ENCODE assay signal across 8 cellular contexts in the genomic region with DNA sequence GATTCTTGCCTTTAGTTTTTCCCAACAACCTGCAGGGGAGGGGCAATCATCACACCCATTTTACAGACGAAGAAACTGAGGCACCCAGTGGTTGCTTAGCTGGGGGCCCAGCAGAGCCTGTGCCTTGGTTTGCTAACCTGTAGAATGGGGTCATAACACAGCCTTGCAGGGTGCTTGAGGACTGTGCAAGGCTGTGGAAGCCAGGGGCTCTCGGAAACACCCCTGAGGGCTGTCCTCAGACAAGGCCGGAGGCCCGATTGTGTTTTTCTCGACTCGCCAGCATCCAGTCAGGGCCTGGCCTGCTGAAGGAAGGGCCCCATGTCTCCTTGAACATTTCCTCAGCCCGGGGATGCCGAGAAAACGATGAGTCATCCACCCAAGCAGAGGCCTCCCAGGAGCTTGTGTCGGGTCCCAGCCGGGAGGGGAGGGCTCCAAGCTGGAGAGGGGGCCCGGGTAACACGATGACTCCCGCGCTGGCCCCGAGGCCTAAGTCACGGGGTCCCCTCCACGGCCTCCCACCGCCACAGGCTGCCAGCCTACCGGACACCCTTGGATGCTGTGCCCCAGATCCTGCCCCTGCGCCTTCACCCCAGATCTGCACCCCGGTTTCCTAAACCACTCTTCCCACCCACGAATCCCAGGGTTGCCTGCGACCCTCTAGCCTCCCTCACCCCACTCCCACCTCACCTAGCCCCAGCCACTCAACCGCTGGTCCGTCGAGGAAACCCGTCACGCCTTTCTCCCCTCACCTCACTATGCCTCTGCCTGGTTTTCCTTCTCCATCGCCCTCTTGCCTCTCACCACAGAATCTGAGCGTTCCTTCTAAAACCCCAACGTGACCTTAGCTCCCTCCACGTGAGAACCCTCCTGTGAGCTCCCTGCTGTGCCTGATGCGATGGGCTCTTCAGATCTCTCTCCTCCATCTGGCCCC. TPM values are rescaled to one million over a fixed set of nuclear protein-coding genes. Genes with fewer than 3 reads are reported as not detected.
DNase-seq lines count a peak whose midpoint lies in the region; ATAC-seq, FAIRE-seq and TF ChIP-seq lines count a peak whose summit lies in the region.

No MANE protein-coding gene starts in this region.

- peak overlapping the region; percentile 65 to 84; a peak in 5 of 6 replicates for H3K27ac ChIP-seq in A549

- no peak for TF ChIP-seq RAD21 in A549 (conservative IDR thresholded peaks at IDR 0.05 in 1 of 2, IDR thresholded peaks at IDR 0.05 in 1 of 2)

- no peak for FAIRE-seq in A549 (lab: Jason Lieb, UNC)

- ATAC-seq in A549: peak; percentile 37 to 73; a peak in 4 of 6 replicates
- ATAC-seq in WTC11: no peak; the same call in 1 of the 2 replicates
- no peak for ATAC-seq in HG03095 (IDR thresholded peaks at IDR 0.05; ENCODE audit: unreplicated experiment)
- ATAC-seq in GM21447 (IDR thresholded peaks at IDR 0.05; ENCODE audit: unreplicated experiment): no peak

- no peak overlapping the region for H3K4me3 ChIP-seq in A549

- TF ChIP-seq CTCF in A549 (IDR thresholded peaks at IDR 0.05): no peak
- TF ChIP-seq CTCF in HFFc6 (IDR thresholded peaks at IDR 0.05): no peak
- TF ChIP-seq CTCF in WTC11 (IDR thresholded peaks at IDR 0.05): no peak

- no peaks in the 10 kb centered on the region for H3K9me3 ChIP-seq in A549

- H3K27me3 Mint-ChIP-seq in HFFc6 (ENCODE audit: insufficient read depth) (peaks cover 3% of the 10 kb centered on the region), WTC11 (ENCODE audit: low read depth) (peaks cover 2% of the 10 kb centered on the region)

- CTCF ChIA-PET in A549 (lab: Yijun Ruan, JAX): interaction anchor here (0.9 to 2.5 kb wide), 4 partner anchors 11 to 99 kb away, joined by 3 to 10 read pairs (median 4); a partner anchor contains a TSS
- CTCF ChIA-PET in WTC11 (lab: Charles Lee): no interaction called here

- peaks cover 11% of the 10 kb centered on the region for H3K4me1 ChIP-seq in A549

- H3K36me3 Mint-ChIP-seq in HFFc6 (ENCODE audit: low read depth) (no peaks in the 10 kb centered on the region), WTC11 (no peaks in the 10 kb centered on the region)

- no peak for TF ChIP-seq EP300 in A549 (IDR thresholded peaks at IDR 0.05)

- no peaks in the 10 kb centered on the region for H3K9me3 Mint-ChIP-seq in HFFc6
- H3K9me3 Mint-ChIP-seq in WTC11: no peaks in the 10 kb centered on the region

- DNase-seq in A549 (ENCODE audit: low read depth in 1 of 2, low spot score in 1 of 2): peak; percentile 60 to 69
- peak; percentile 72 for DNase-seq in HFFc6
- DNase-seq in WTC11 (ENCODE audit: low spot score): no peak
- peak; percentile 74 for DNase-seq in fibroblast of the conjunctiva (ENCODE audit: low read depth)
- peak; percentile 56 to 57 for DNase-seq in stimulated activated CD4-positive, alpha-beta T cell treated with anti-CD3 and anti-CD28 coated beads, Interleukin-2, amount 100 ng/mL, for 24 hours
- no peak for DNase-seq in cerebellum (ENCODE audit: low spot score)

- peak overlapping the region; percentile 37 for H3K4me2 ChIP-seq in A549

- H3K4me3 Mint-ChIP-seq in HFFc6: no peak overlapping the region
- H3K4me3 Mint-ChIP-seq in WTC11: no peak overlapping the region

- 72% methylated on average over 25 of the region's 34 CpGs for WGBS in A549 (ENCODE audit: missing lambda C conversion rate)

- H3K27ac Mint-ChIP-seq in HFFc6: no peak overlapping the region; the same call in 1 of the 2 replicates
- H3K27ac Mint-ChIP-seq in WTC11: no peak overlapping the region

- no peaks in the 10 kb centered on the region for H3K4me1 Mint-ChIP-seq in HFFc6 (ENCODE audit: low read depth)
- H3K4me1 Mint-ChIP-seq in WTC11: peaks cover 18% of the 10 kb centered on the region

- TF ChIP-seq POLR2A in A549 (IDR thresholded peaks at IDR 0.05; ENCODE audit: low read length): no peak

- POLR2A ChIA-PET in A549 (lab: Yijun Ruan, JAX): no interaction called here
- POLR2A ChIA-PET in WTC11 (lab: Charles Lee): interaction anchor here (0.5 kb wide), 1 partner anchor 75 kb away, joined by 3 read pairs; no protein-coding TSS in a partner anchor

TF ChIP-seq in A549, 52 proteins besides CTCF, POLR2A, EP300 and RAD21 (continues in another document):
- TF ChIP-seq MAFK (IDR thresholded peaks at IDR 0.05; ENCODE audit: partially characterized antibody) (peak; percentile 91), POLR2AphosphoS2 (conservative IDR thresholded peaks at IDR 0.05; ENCODE audit: low read length) (no peak), NR3C1 (IDR thresholded peaks at IDR 0.05) (no peak), JUN (IDR thresholded peaks at IDR 0.05) (no peak), HOXB5 (CRISPR knock-in tag; IDR thresholded peaks at IDR 0.05) (no peak), ZNF302 (CRISPR knock-in tag; IDR thresholded peaks at IDR 0.05) (no peak), EHF (CRISPR knock-in tag; IDR thresholded peaks at IDR 0.05) (no peak), RCOR1 (IDR thresholded peaks at IDR 0.05; ENCODE audit: low read depth, low read length) (0 out of 2 replicates have a peak, but pooled peaks have one; percentile 50), RFX5 (IDR thresholded peaks at IDR 0.05) (no peak), CEBPB (IDR thresholded peaks at IDR 0.05) (no peak), GATA3 (IDR thresholded peaks at IDR 0.05; ENCODE audit: borderline replicate concordance) (no peak), CBX2 (IDR thresholded peaks at IDR 0.05; ENCODE audit: borderline replicate concordance, low read depth) (no peak), KDM1A (IDR thresholded peaks at IDR 0.05; ENCODE audit: low read depth) (peak; percentile 96; the same call in 1 of the 2 replicates)
- TF ChIP-seq, protein P1, sequence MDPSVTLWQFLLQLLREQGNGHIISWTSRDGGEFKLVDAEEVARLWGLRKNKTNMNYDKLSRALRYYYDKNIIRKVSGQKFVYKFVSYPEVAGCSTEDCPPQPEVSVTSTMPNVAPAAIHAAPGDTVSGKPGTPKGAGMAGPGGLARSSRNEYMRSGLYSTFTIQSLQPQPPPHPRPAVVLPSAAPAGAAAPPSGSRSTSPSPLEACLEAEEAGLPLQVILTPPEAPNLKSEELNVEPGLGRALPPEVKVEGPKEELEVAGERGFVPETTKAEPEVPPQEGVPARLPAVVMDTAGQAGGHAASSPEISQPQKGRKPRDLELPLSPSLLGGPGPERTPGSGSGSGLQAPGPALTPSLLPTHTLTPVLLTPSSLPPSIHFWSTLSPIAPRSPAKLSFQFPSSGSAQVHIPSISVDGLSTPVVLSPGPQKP (IDR thresholded peaks at IDR 0.05; ENCODE audit: low read depth, low read length): no peak
- TF ChIP-seq, protein P2, sequence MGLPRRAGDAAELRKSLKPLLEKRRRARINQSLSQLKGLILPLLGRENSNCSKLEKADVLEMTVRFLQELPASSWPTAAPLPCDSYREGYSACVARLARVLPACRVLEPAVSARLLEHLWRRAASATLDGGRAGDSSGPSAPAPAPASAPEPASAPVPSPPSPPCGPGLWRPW (IDR thresholded peaks at IDR 0.05): no peak

TF ChIP-seq in WTC11, 78 proteins besides CTCF, POLR2A, EP300 and RAD21:
- TF ChIP-seq GTF2I (CRISPR knock-in tag; conservative IDR thresholded peaks at IDR 0.05): peak; percentile 79
- no peak for TF ChIP-seq ZNF121 (CRISPR knock-in tag; IDR thresholded peaks at IDR 0.05)

RNA-seq across cellular contexts. Expression of a gene that starts 10.6 kb away (rescaled TPM):
- polyA plus RNA-seq in A549 (2011; rRNA removed): 9.5 and 10.2 TPM in 2 replicates
- polyA plus RNA-seq in A549 (2012; cell fraction: cytosol; rRNA removed): 13.2 and 16.4 TPM in 2 replicates
- polyA plus RNA-seq in A549 (2012; cell fraction: nucleus; rRNA removed): 27.6 and 32.9 TPM in 2 replicates
- polyA plus RNA-seq in A549 (2017; fragmentation: RNase III; extraction: RNeasy Plus Mini Kit Qiagen cat#74134 plus additional on column Dnase treatment): 11.8 to 13.8 TPM (median 11.8 TPM) in 3 replicates
- 10.0 and 15.0 TPM in 2 replicates for polyA minus RNA-seq in A549 (2011; rRNA and poly(A)+ RNA removed)
- 10 to 100 TPM; 12.0 to 16.3 (median 13.2) TPM for total RNA-seq in HFFc6 (2021; fragmentation: NEBNext Ultra II Directional; extraction: Animal tissue kit (Norgen Biotek cat#: 25700))
- total RNA-seq in WTC11 (2021): 24.0 to 29.0 TPM (median 25.6 TPM) in 3 replicates
- 33.0 TPM for total RNA-seq in cerebellum

Comparison
In these comparisons a context has a peak if more than half of its experiments do, and no peak if none do; other contexts are left out.
1. ATAC-seq: peak in A549 (2 of 2); none in WTC11 (single experiment), HG03095 (single experiment) and GM21447 (single experiment).
2. DNase-seq: peak in A549 (2 of 2), HFFc6 (single experiment), fibroblast of the conjunctiva (single experiment) and stimulated activated CD4-positive, alpha-beta T cell treated with anti-CD3 and anti-CD28 coated beads, Interleukin-2, amount 100 ng/mL, for 24 hours (2 of 2); none in WTC11 (single experiment) and cerebellum (single experiment).